ENCODE assay signal across 1 cellular context in genomic region chr5:132262882-132263547, GRCh38.
TF ChIP-seq lines count a peak whose summit lies in the region.

No MANE protein-coding gene starts in this region.

TF ChIP-seq in HepG2, 621 proteins besides CTCF, POLR2A, EP300 and RAD21:
- TF ChIP-seq AHR (CRISPR knock-in tag; IDR thresholded peaks at IDR 0.05) (no peak), NFIC (IDR thresholded peaks at IDR 0.05; ENCODE audit: low read length) (no peak), ZNF646 (CRISPR knock-in tag; IDR thresholded peaks at IDR 0.05) (no peak), SCMH1 (CRISPR knock-in tag; IDR thresholded peaks at IDR 0.05; ENCODE audit: borderline replicate concordance) (no peak), ZNF629 (CRISPR knock-in tag; conservative IDR thresholded peaks at IDR 0.05) (0 out of 2 replicates have a peak, but pooled peaks have one; percentile 18), REPIN1 (CRISPR knock-in tag; IDR thresholded peaks at IDR 0.05; ENCODE audit: borderline replicate concordance, low read depth) (no peak)
